ENCODE assay signal across 36 cellular contexts in genomic region chr6:160734627-160735026, GRCh38. TPM values are rescaled to one million over a fixed set of nuclear protein-coding genes. Genes with fewer than 3 reads are reported as not detected.
"Had no signal": no experiment of that assay in that cellular context is flagged by ENCODE, and none has a peak within 500 bp of the region (broad histone marks: within the 10 kb centered on the region; RNA-seq: fewer than 3 reads in every experiment).

No MANE protein-coding gene starts in this region.

- H3K27me3 ChIP-seq: body of pancreas, brain microvascular endothelial cell, breast epithelium had no signal

- ATAC-seq: activated CD8-positive, alpha-beta T cell treated with anti-CD3 and anti-CD28 coated beads for 36 hours; activated naive CD4-positive, alpha-beta T cell treated with anti-CD3 and anti-CD28 coated beads, Interleukin-2, amount 50 U/mL, for 72 hours; activated T-cell treated with anti-CD3 and anti-CD28 coated beads, Interleukin-2, amount 50 U/mL, for 4 hours; activated T-cell treated with anti-CD3 and anti-CD28 coated beads, Interleukin-2, amount 50 U/mL, for 72 hours; activated T-helper 17 cell treated with anti-CD3 and anti-CD28 coated beads, Interleukin-2, amount 50 U/mL, for 72 hours; body of pancreas had no signal

- H3K4me1 ChIP-seq: adrenal gland, body of pancreas, breast epithelium had no signal

- H3K9me3 ChIP-seq: adrenal gland, body of pancreas, breast epithelium had no signal

- H3K36me3 ChIP-seq: adrenal gland, brain microvascular endothelial cell, breast epithelium had no signal

- H3K27ac ChIP-seq: adrenal gland, body of pancreas, brain microvascular endothelial cell, breast epithelium, VCaP had no signal

- FAIRE-seq: astrocyte, TTC549 had no signal

- DNase-seq: activated B cell treated with CpG ODN at 0.5 μM for 24 hours; activated CD4-positive, alpha-beta memory T cell treated with anti-CD3 and anti-CD28 coated beads for 36 hours; activated CD4-positive, alpha-beta T cell treated with anti-CD3 and anti-CD28 coated beads for 4 hours; activated CD4-positive, alpha-beta T cell treated with anti-CD3 and anti-CD28 coated beads, Interleukin-2, amount 10 ng/mL, durations not matched to agents 24 days and 14 days; activated CD4-positive, alpha-beta T cell treated with anti-CD3 and anti-CD28 coated beads, Interleukin-2, amount 50 U/mL, for 1 hour; activated CD4-positive, alpha-beta T cell treated with anti-CD3 and anti-CD28 coated beads, Interleukin-2, amount 50 U/mL, for 4 hours; activated CD4-positive, CD25-positive, alpha-beta regulatory T cell treated with anti-CD3 and anti-CD28 coated beads, Interleukin-2, amount 50 U/mL, for 72 hours; activated CD8-positive, alpha-beta memory T cell treated with anti-CD3 and anti-CD28 coated beads, Interleukin-2, amount 50 U/mL, for 4 hours; activated CD8-positive, alpha-beta T cell treated with anti-CD3 and anti-CD28 coated beads for 36 hours; activated effector memory CD4-positive, alpha-beta T cell treated with anti-CD3 and anti-CD28 coated beads, Interleukin-2, amount 50 U/mL, for 16 hours; activated gamma-delta T cell treated with Interleukin-2 at 50 U/mL for 16 hours; activated naive CD4-positive, alpha-beta T cell; activated naive CD4-positive, alpha-beta T cell treated with anti-CD3 and anti-CD28 coated beads for 36 hours; activated naive CD4-positive, alpha-beta T cell treated with anti-CD3 and anti-CD28 coated beads, Interleukin-2, amount 50 U/mL, for 16 hours; activated naive CD8-positive, alpha-beta T cell treated with anti-CD3 and anti-CD28 coated beads for 36 hours; activated T-cell treated with anti-CD3 and anti-CD28 coated beads for 4 hours; activated T-cell treated with anti-CD3 and anti-CD28 coated beads, Interleukin-2, amount 50 U/mL, for 1 hour; activated T-cell treated with anti-CD3 and anti-CD28 coated beads, Interleukin-2, amount 50 U/mL, for 4 hours; activated T-cell treated with anti-CD3 and anti-CD28 coated beads, Interleukin-2, amount 50 U/mL, for 72 hours; adrenal gland; amniotic stem cell; aorta; body of pancreas; brain microvascular endothelial cell; central memory CD4-positive, alpha-beta T cell; T-helper 2 cell; T-helper 9 cell had no signal

- H3K4me3 ChIP-seq: adrenal gland, body of pancreas, breast epithelium had no signal

RNA-seq across cellular contexts. Expression of gene PLG, which starts 32.6 kb away (rescaled TPM):
- total RNA-seq: activated CD4-positive, alpha-beta memory T cell treated with anti-CD3 and anti-CD28 coated beads for 36 hours; activated CD8-positive, alpha-beta memory T cell treated with anti-CD3 and anti-CD28 coated beads for 36 hours; activated CD8-positive, alpha-beta T cell treated with anti-CD3 and anti-CD28 coated beads for 36 hours; activated naive CD4-positive, alpha-beta T cell treated with anti-CD3 and anti-CD28 coated beads for 36 hours; activated naive CD4-positive, alpha-beta T cell treated with anti-CD3 and anti-CD28 coated beads, Interleukin-2, amount 50 U/mL, for 72 hours; activated naive CD8-positive, alpha-beta T cell treated with anti-CD3 and anti-CD28 coated beads for 36 hours; activated T-helper 17 cell treated with anti-CD3 and anti-CD28 coated beads, Interleukin-2, amount 50 U/mL, for 72 hours; aorta; body of pancreas; breast epithelium; cardiac septum; cerebellum had no signal
